Comparison of ENCODE assay signal across 16 cellular contexts in the genomic region with DNA sequence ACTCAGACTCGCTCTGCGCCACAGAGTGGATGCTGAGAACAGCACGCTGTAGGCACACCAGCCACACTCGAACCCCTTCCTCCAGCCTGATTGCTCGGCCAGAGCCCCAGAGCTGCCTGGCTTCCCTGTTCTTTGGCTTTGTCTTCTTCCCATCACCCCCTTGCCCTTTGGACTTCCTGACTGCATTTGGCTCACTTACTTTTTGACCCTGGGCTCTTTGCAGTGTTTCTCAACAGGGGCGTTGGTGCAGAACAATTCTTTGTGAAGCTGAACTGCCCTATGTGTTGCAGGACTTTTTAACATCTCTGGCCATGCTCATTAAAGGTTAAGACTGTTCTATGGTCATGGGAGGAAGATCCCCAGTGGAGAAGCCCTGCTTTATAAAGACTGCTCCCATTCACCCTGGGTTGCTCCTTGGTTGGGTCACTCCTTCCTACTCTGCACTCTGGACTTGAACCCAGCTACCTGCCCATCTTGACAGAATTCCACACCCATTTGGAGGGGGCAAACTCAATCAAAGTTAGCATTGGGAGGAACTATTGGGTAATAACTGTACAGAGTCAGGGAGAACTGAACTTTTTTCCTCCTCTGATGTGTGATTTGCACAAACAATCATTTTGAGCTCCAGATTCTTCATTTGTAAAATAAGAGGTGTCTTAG.
DNase-seq lines count a peak whose midpoint lies in the region; ATAC-seq and TF ChIP-seq lines count a peak whose summit lies in the region.
"Had no signal": no experiment of that assay in that cellular context is flagged by ENCODE, and none has a peak within 500 bp of the region (broad histone marks: within the 10 kb centered on the region; RNA-seq: fewer than 3 reads in every experiment).

No MANE protein-coding gene starts in this region.

- H3K27ac ChIP-seq in OCI-LY3 (ENCODE audit: low read length) = no peak overlapping the region
- H3K27ac ChIP-seq in A673 (ENCODE audit: low read depth, low read length, poor library complexity, severe bottlenecking) = no peak overlapping the region
- H3K27ac ChIP-seq: esophagus muscularis mucosa, tibial artery, WERI-Rb-1 had no signal

- H3K4me3 Mint-ChIP-seq in CD14-positive monocyte (no peak overlapping the region), immature natural killer cell (no peak overlapping the region)
- H3K4me3 Mint-ChIP-seq: brain, IgD-negative memory B cell had no signal

- ATAC-seq in omental fat pad (ENCODE audit: low FRiP score) = peak; percentile 50

- 0 out of 2 replicates have a peak overlapping the region, but pooled peaks have one; percentile 72 for H2AFZ ChIP-seq in OCI-LY3 (ENCODE audit: low read depth, low read length)

- DNase-seq in CD14-positive monocyte (ENCODE audit: low spot score) (no peak), immature natural killer cell (no peak), omental fat pad (ENCODE audit: low spot score) (no peak), iPS-NIHi7 (ENCODE audit: extremely low spot score) (no peak), NCI-H510A (lab: John Stamatoyannopoulos, UW) (no peak), A673 (ENCODE audit: low spot score) (no peak)
- DNase-seq in stimulated activated CD4-positive, alpha-beta T cell treated with anti-CD3 and anti-CD28 coated beads, Interleukin-2, amount 100 ng/mL, for 24 hours = no peak
- DNase-seq: activated effector memory CD4-positive, alpha-beta T cell treated with anti-CD3 and anti-CD28 coated beads, Interleukin-2, amount 50 U/mL, for 16 hours; GF-D8; head of caudate nucleus; tibial artery had no signal

- H3K36me3 ChIP-seq in OCI-LY3 (replicated peaks; ENCODE audit: low read depth, low read length) (no peaks in the 10 kb centered on the region), A673 (ENCODE audit: insufficient read depth, low read length, poor library complexity, severe bottlenecking) (no peaks in the 10 kb centered on the region)
- H3K36me3 ChIP-seq: esophagus muscularis mucosa, tibial artery, WERI-Rb-1 had no signal

- H3K9me3 ChIP-seq in OCI-LY3 (ENCODE audit: insufficient read depth, low read length) (no peaks in the 10 kb centered on the region), A673 (ENCODE audit: low read depth, low read length, poor library complexity, severe bottlenecking) (no peaks in the 10 kb centered on the region)
- H3K9me3 ChIP-seq: esophagus muscularis mucosa, tibial artery had no signal

- no peak overlapping the region for H3K4me3 ChIP-seq in OCI-LY3 (ENCODE audit: low read length)
- H3K4me3 ChIP-seq in A673 (ENCODE audit: low read depth, low read length, poor library complexity, severe bottlenecking) = no peak overlapping the region
- H3K4me3 ChIP-seq: esophagus muscularis mucosa, tibial artery had no signal

- POLR2A ChIA-PET in A673 (lab: Charles Lee; ENCODE audit: low non-redundant PET) = no interaction called here

- intact Hi-C loops in CD14-positive monocyte (cut with micrococcal nuclease) = loop anchor here in 1 of 2 donors (5.0 kb wide), 1 partner anchor 82 kb away; no protein-coding TSS in a partner anchor
- intact Hi-C loops in A673 (cut with micrococcal nuclease; ENCODE audit: unreplicated experiment) = loop anchor here (5.0 kb wide), 2 partner anchors 77 to 998 kb away; no protein-coding TSS in a partner anchor

- peaks cover 21% of the 10 kb centered on the region for H3K4me1 ChIP-seq in OCI-LY3 (ENCODE audit: low read length)
- no peaks in the 10 kb centered on the region for H3K4me1 ChIP-seq in A673 (ENCODE audit: insufficient read depth, low read length, poor library complexity, severe bottlenecking)
- H3K4me1 ChIP-seq: tibial artery had no signal

- no peaks in the 10 kb centered on the region for H4K20me1 ChIP-seq in OCI-LY3 (ENCODE audit: insufficient read depth, low read length)

- CTCF ChIA-PET in A673 (lab: Charles Lee) = no interaction called here

- no TSS peak for BruUV-seq in A673 (replicated peaks; lab: Mats Ljungman, UMichigan)

- peaks cover 0 to 2% (median 0%) of the 10 kb centered on the region in 7 donors for H3K9me3 Mint-ChIP-seq in CD14-positive monocyte
- no peaks in the 10 kb centered on the region for H3K9me3 Mint-ChIP-seq in immature natural killer cell
- H3K9me3 Mint-ChIP-seq: IgD-negative memory B cell had no signal

- peaks cover 0 to 1% (median 0%) of the 10 kb centered on the region in 3 donors for H3K27me3 Mint-ChIP-seq in CD14-positive monocyte (ENCODE audit: low read depth in 3 of 3)
- peaks cover 0 to 5% (median 3%) of the 10 kb centered on the region in 3 donors for H3K27me3 Mint-ChIP-seq in immature natural killer cell (ENCODE audit: low read depth in 3 of 3)
- H3K27me3 Mint-ChIP-seq: brain, IgD-negative memory B cell had no signal

- no peaks in the 10 kb centered on the region for H3K27me3 ChIP-seq in OCI-LY3 (ENCODE audit: low read depth, low read length)
- H3K27me3 ChIP-seq in A673 (replicated peaks; ENCODE audit: insufficient read depth, low read depth, low read length, poor library complexity) = no peaks in the 10 kb centered on the region
- H3K27me3 ChIP-seq: esophagus muscularis mucosa, tibial artery had no signal

- TF ChIP-seq CTCF in CD14-positive monocyte (IDR thresholded peaks at IDR 0.05) (no peak), OCI-LY3 (IDR thresholded peaks at IDR 0.05; ENCODE audit: low read depth, low read length) (no peak), omental fat pad (IDR thresholded peaks at IDR 0.05) (no peak), A673 (conservative IDR thresholded peaks at IDR 0.05; ENCODE audit: low read depth, low read length) (no peak)

- no peak overlapping the region for H3K9ac ChIP-seq in OCI-LY3 (ENCODE audit: low read length)

- H3K4me2 ChIP-seq in OCI-LY3 (ENCODE audit: low read length) = no peak overlapping the region

- H3K4me1 Mint-ChIP-seq in CD14-positive monocyte = peaks cover 8% of the 10 kb centered on the region
- no peaks in the 10 kb centered on the region for H3K4me1 Mint-ChIP-seq in immature natural killer cell

- peak overlapping the region in 5 of 7 donors; percentile 18 to 78 (median 63) for H3K27ac Mint-ChIP-seq in CD14-positive monocyte
- peak overlapping the region in 4 of 6 donors; percentile 58 to 86 (median 64) for H3K27ac Mint-ChIP-seq in immature natural killer cell

- H3K79me2 ChIP-seq in OCI-LY3 (ENCODE audit: low read length) = no peaks in the 10 kb centered on the region

- H3K36me3 Mint-ChIP-seq in CD14-positive monocyte (no peaks in the 10 kb centered on the region), immature natural killer cell (no peaks in the 10 kb centered on the region)
- H3K36me3 Mint-ChIP-seq: brain had no signal
